ENCODE assay signal across 16 cellular contexts in the genomic region with DNA sequence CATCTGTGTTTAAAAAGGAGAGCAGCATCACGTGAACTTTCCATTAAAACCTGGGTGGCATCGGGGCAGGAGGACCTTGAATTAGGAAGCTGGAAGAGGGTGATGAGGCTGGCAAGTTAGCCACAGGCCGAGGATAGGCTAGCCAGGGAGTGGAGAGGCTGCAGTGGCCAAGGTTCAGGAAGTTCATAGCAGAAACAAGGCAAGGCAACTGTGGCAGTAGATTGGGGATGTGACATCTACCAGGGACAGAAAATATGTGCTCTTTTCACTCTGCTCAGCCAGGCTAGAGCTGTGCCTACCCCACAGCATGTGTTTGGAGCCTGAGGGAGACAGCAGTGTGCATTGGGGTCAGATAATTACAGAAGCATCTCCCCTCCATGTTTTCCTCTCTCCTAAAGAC. TPM values are rescaled to one million over a fixed set of nuclear protein-coding genes. Genes with fewer than 3 reads are reported as not detected.
DNase-seq lines count a peak whose midpoint lies in the region; ATAC-seq and TF ChIP-seq lines count a peak whose summit lies in the region.
"Had no signal": no experiment of that assay in that cellular context is flagged by ENCODE, and none has a peak within 500 bp of the region (broad histone marks: within the 10 kb centered on the region; RNA-seq: fewer than 3 reads in every experiment).

No MANE protein-coding gene starts in this region.

- H2BK5ac ChIP-seq in IMR-90 (ENCODE audit: low read depth, low read length, poor library complexity, severe bottlenecking): no peak overlapping the region

- no peaks in the 10 kb centered on the region for H4K20me1 ChIP-seq in IMR-90 (ENCODE audit: insufficient read depth, low read length)

- peak overlapping the region; percentile 76 for H2AFZ ChIP-seq in IMR-90 (replicated peaks; ENCODE audit: low read length, poor library complexity)

- H3K18ac ChIP-seq in IMR-90 (ENCODE audit: low read depth, low read length): no peak overlapping the region

- peaks cover 24 to 39% (median 33%) of the 10 kb centered on the region in 4 donors for H3K4me1 Mint-ChIP-seq in CD4-positive, CD25-positive, alpha-beta regulatory T cell
- peaks cover 33% of the 10 kb centered on the region for H3K4me1 Mint-ChIP-seq in activated T-helper 1 cell treated with anti-CD3 and anti-CD28 coated beads, Interleukin-12 subunit alpha, Interleukin-12 subunit beta, Interleukin-2, Interleukin-4 antibody, amounts not matched to agents 30 ng/mL and 10 ng/mL and 1 ng/mL, durations not matched to agents 14 hours and 24 hours and 36 hours (ENCODE audit: low read depth)
- H3K4me1 Mint-ChIP-seq in neural crest cell: peaks cover 51% of the 10 kb centered on the region

- H3K4me2 ChIP-seq in IMR-90 (ENCODE audit: low read depth, low read length): no peak overlapping the region

- no peak for DNase-seq in CD4-positive, CD25-positive, alpha-beta regulatory T cell
- no peak for DNase-seq in IMR-90
- no peak for DNase-seq in activated T-helper 1 cell treated with anti-CD3 and anti-CD28 coated beads, Interleukin-12 subunit alpha, Interleukin-12 subunit beta, Interleukin-2, Interleukin-4 antibody, amounts not matched to agents 30 ng/mL and 10 ng/mL and 1 ng/mL, durations not matched to agents 14 hours and 24 hours and 36 hours (ENCODE audit: low spot score)
- no peak for DNase-seq in neural crest cell (ENCODE audit: low read depth, low spot score)
- no peak for DNase-seq in lower lobe of right lung
- DNase-seq in NCI-H2171 (lab: John Stamatoyannopoulos, UW): no peak
- no peak for DNase-seq in ovary
- DNase-seq: activated CD8-positive, alpha-beta memory T cell treated with anti-CD3 and anti-CD28 coated beads for 24 hours; amygdala; central memory CD4-positive, alpha-beta T cell; GOT3; KG1; NCI-H1092 treated with DMSO at 0.1 percent for 48 hours; occipital lobe had no signal

- H3K36me3 ChIP-seq in CD4-positive, CD25-positive, alpha-beta regulatory T cell (ENCODE audit: control insufficient read depth, insufficient read depth, low read length): no peaks in the 10 kb centered on the region
- H3K36me3 ChIP-seq in IMR-90 (ENCODE audit: control insufficient read depth, insufficient read depth, low read length) (no peaks in the 10 kb centered on the region), lower lobe of right lung (no peaks in the 10 kb centered on the region), ovary (no peaks in the 10 kb centered on the region)

- H3K27ac Mint-ChIP-seq in CD4-positive, CD25-positive, alpha-beta regulatory T cell: peak overlapping the region in 2 of 3 donors; percentile 27 to 39
- H3K27ac Mint-ChIP-seq in activated T-helper 1 cell treated with anti-CD3 and anti-CD28 coated beads, Interleukin-12 subunit alpha, Interleukin-12 subunit beta, Interleukin-2, Interleukin-4 antibody, amounts not matched to agents 30 ng/mL and 10 ng/mL and 1 ng/mL, durations not matched to agents 14 hours and 24 hours and 36 hours: peak overlapping the region; percentile 1
- H3K27ac Mint-ChIP-seq in neural crest cell (ENCODE audit: unreplicated experiment): peak overlapping the region; percentile 22
- H3K27ac Mint-ChIP-seq: activated T-helper 17 cell treated with anti-CD3 and anti-CD28 coated beads, Interleukin-2, amount 50 U/mL, for 72 hours had no signal

- dilution Hi-C loops in IMR-90 (cut with HindIII; ENCODE audit: low sequenced_read_pairs, unreplicated experiment): no loop called here

- H3K56ac ChIP-seq in IMR-90 (ENCODE audit: extremely low read depth, insufficient read depth, low read length): no peak overlapping the region

- POLR2A ChIA-PET in IMR-90 (lab: Charles Lee; ENCODE audit: unreplicated experiment): no interaction called here

- H3K9me3 Mint-ChIP-seq in CD4-positive, CD25-positive, alpha-beta regulatory T cell: peaks cover 0 to 6% (median 0%) of the 10 kb centered on the region in 7 donors
- peaks cover 4% of the 10 kb centered on the region for H3K9me3 Mint-ChIP-seq in activated T-helper 1 cell treated with anti-CD3 and anti-CD28 coated beads, Interleukin-12 subunit alpha, Interleukin-12 subunit beta, Interleukin-2, Interleukin-4 antibody, amounts not matched to agents 30 ng/mL and 10 ng/mL and 1 ng/mL, durations not matched to agents 14 hours and 24 hours and 36 hours
- peaks cover 5% of the 10 kb centered on the region for H3K9me3 Mint-ChIP-seq in neural crest cell
- H3K9me3 Mint-ChIP-seq: activated T-helper 17 cell treated with anti-CD3 and anti-CD28 coated beads, Interleukin-2, amount 50 U/mL, for 72 hours had no signal

- WGBS in IMR-90 (ENCODE audit: extremely low coverage in 2 of 2, insufficient read length in 1 of 2), 2 experiments: 78% methylated on average over 3 of the region's 3 CpGs; no CpG with 5 or more reads in 1 of the 2 experiments
- 78 to 90% (median 79%) methylated on average over 3 of the region's 3 CpGs for WGBS in ovary, 3 donors

- H3K79me1 ChIP-seq in IMR-90 (ENCODE audit: low read depth in 1 of 2, low read length in 2 of 2): peaks cover 12 to 28% of the 10 kb centered on the region in 2 experiments; a peak in 3 of 4 replicates

- in situ Hi-C loops in IMR-90 (cut with MboI; ENCODE audit: low sequenced_read_pairs): no loop called here

- no peak for TF ChIP-seq RAD21 in IMR-90 (IDR thresholded peaks at IDR 0.05; ENCODE audit: low read length)

- no peaks in the 10 kb centered on the region for H3K27me3 ChIP-seq in CD4-positive, CD25-positive, alpha-beta regulatory T cell (ENCODE audit: control insufficient read depth, insufficient read depth, low read length)
- H3K27me3 ChIP-seq in IMR-90 (ENCODE audit: control insufficient read depth, insufficient read depth, low read length) (no peaks in the 10 kb centered on the region), lower lobe of right lung (ENCODE audit: low read depth) (no peaks in the 10 kb centered on the region), ovary (no peaks in the 10 kb centered on the region)

- no peak overlapping the region for H3K9ac ChIP-seq in IMR-90 (ENCODE audit: low read depth, low read length)

- H2BK20ac ChIP-seq in IMR-90 (ENCODE audit: low read depth, low read length): no peak overlapping the region

- H2AK9ac ChIP-seq in IMR-90 (replicated peaks; ENCODE audit: low read depth, low read length, poor library complexity): no peak overlapping the region

- H2BK120ac ChIP-seq in IMR-90 (ENCODE audit: low read depth, low read length): no peak overlapping the region

- peaks cover 32% of the 10 kb centered on the region for H3K4me1 ChIP-seq in CD4-positive, CD25-positive, alpha-beta regulatory T cell (ENCODE audit: control insufficient read depth, insufficient read depth, low read length, poor library complexity, severe bottlenecking)
- H3K4me1 ChIP-seq in IMR-90 (ENCODE audit: control insufficient read depth, insufficient read depth, low read length): peaks cover 8% of the 10 kb centered on the region
- peaks cover 30% of the 10 kb centered on the region for H3K4me1 ChIP-seq in lower lobe of right lung
- H3K4me1 ChIP-seq in ovary (ENCODE audit: insufficient read depth): peaks cover 3% of the 10 kb centered on the region

- intact Hi-C loops in IMR-90 (cut with micrococcal nuclease) (loop anchor here (2.0 kb wide), 1 partner anchor 127 kb away; a partner anchor contains a TSS), lower lobe of right lung (cut with DNase I) (no loop called here), ovary (cut with DNase I) (no loop called here)
- intact Hi-C loops in activated T-helper 1 cell treated with anti-CD3 and anti-CD28 coated beads, Interleukin-12 subunit alpha, Interleukin-12 subunit beta, Interleukin-2, Interleukin-4 antibody, amounts not matched to agents 30 ng/mL and 10 ng/mL and 1 ng/mL, durations not matched to agents 14 hours and 24 hours and 36 hours (cut with micrococcal nuclease): no loop called here

- BruUV-seq in IMR-90 (replicated peaks; lab: Mats Ljungman, UMichigan): no TSS peak

- H4K91ac ChIP-seq in IMR-90 (ENCODE audit: insufficient read depth, low read depth, low read length): no peak overlapping the region

- H2BK15ac ChIP-seq in IMR-90 (ENCODE audit: low read depth, low read length): no peak overlapping the region; the same call in 2 of the 3 replicates

- ATAC-seq in CD4-positive, CD25-positive, alpha-beta regulatory T cell (ENCODE audit: low read depth in 2 of 2): no peak
- ATAC-seq in IMR-90 (ENCODE audit: low read depth) (no peak), HG03439 (IDR thresholded peaks at IDR 0.05; ENCODE audit: unreplicated experiment) (no peak), lower lobe of right lung (no peak)
- ATAC-seq: activated T-helper 17 cell treated with anti-CD3 and anti-CD28 coated beads, Interleukin-2, amount 50 U/mL, for 72 hours had no signal

- no peak for TF ChIP-seq EP300 in ovary (IDR thresholded peaks at IDR 0.05)

- peak overlapping the region; percentile 42 for H3K23ac ChIP-seq in IMR-90 (ENCODE audit: low read depth, low read length)

- H3K4ac ChIP-seq in IMR-90 (ENCODE audit: low read depth, low read length): 0 out of 2 replicates have a peak overlapping the region, but pooled peaks have one; percentile 7

- peak overlapping the region in 3 of 4 donors; percentile 44 to 97 (median 52) for H3K4me3 Mint-ChIP-seq in CD4-positive, CD25-positive, alpha-beta regulatory T cell
- peak overlapping the region; percentile 15 for H3K4me3 Mint-ChIP-seq in activated T-helper 1 cell treated with anti-CD3 and anti-CD28 coated beads, Interleukin-12 subunit alpha, Interleukin-12 subunit beta, Interleukin-2, Interleukin-4 antibody, amounts not matched to agents 30 ng/mL and 10 ng/mL and 1 ng/mL, durations not matched to agents 14 hours and 24 hours and 36 hours
- H3K4me3 Mint-ChIP-seq in neural crest cell: peak overlapping the region; percentile 56

- 0 out of 2 replicates have a peak, but pooled peaks cover 3% of the 10 kb centered on the region for H3K9me1 ChIP-seq in IMR-90 (ENCODE audit: insufficient read depth, low read length)

- no peak overlapping the region; the same call in 1 of the 2 replicates for H3K14ac ChIP-seq in IMR-90 (replicated peaks; ENCODE audit: low read depth, low read length)

- no peaks in the 10 kb centered on the region for H3K9me3 ChIP-seq in CD4-positive, CD25-positive, alpha-beta regulatory T cell (ENCODE audit: control insufficient read depth in 2 of 2, low read length in 2 of 2)
- no peaks in the 10 kb centered on the region for H3K9me3 ChIP-seq in IMR-90 (ENCODE audit: control insufficient read depth, insufficient read depth, low read length)
- H3K9me3 ChIP-seq in lower lobe of right lung: no peaks in the 10 kb centered on the region
- no peaks in the 10 kb centered on the region for H3K9me3 ChIP-seq in ovary

- no peaks in the 10 kb centered on the region for H3K36me3 Mint-ChIP-seq in CD4-positive, CD25-positive, alpha-beta regulatory T cell
- peaks cover 4% of the 10 kb centered on the region for H3K36me3 Mint-ChIP-seq in activated T-helper 1 cell treated with anti-CD3 and anti-CD28 coated beads, Interleukin-12 subunit alpha, Interleukin-12 subunit beta, Interleukin-2, Interleukin-4 antibody, amounts not matched to agents 30 ng/mL and 10 ng/mL and 1 ng/mL, durations not matched to agents 14 hours and 24 hours and 36 hours (ENCODE audit: low read depth)
- H3K36me3 Mint-ChIP-seq in neural crest cell (ENCODE audit: low read depth): peaks cover 7% of the 10 kb centered on the region

- H3K4me3 ChIP-seq in CD4-positive, CD25-positive, alpha-beta regulatory T cell (ENCODE audit: low read depth, low read length): no peak overlapping the region
- H3K4me3 ChIP-seq in IMR-90 (ENCODE audit: insufficient read depth, low read depth, low read length): no peak overlapping the region
- H3K4me3 ChIP-seq in lower lobe of right lung: no peak overlapping the region
- no peak overlapping the region for H3K4me3 ChIP-seq in ovary

- peak overlapping the region; percentile 45 for H3K27ac ChIP-seq in CD4-positive, CD25-positive, alpha-beta regulatory T cell (ENCODE audit: insufficient read depth, low read length, poor library complexity, severe bottlenecking)
- H3K27ac ChIP-seq in IMR-90 (ENCODE audit: insufficient read depth, low read length): no peak overlapping the region
- no peak overlapping the region for H3K27ac ChIP-seq in lower lobe of right lung
- H3K27ac ChIP-seq in ovary: no peak overlapping the region

- H2AK5ac ChIP-seq in IMR-90 (ENCODE audit: low read depth, low read length): no peak overlapping the region; the same call in 1 of the 2 replicates

- CTCF ChIA-PET in IMR-90 (lab: Yijun Ruan, JAX): interaction anchor here (0.9 kb wide), 1 partner anchor 135 kb away, joined by 3 read pairs; no protein-coding TSS in a partner anchor

- TF ChIP-seq POLR2A in IMR-90 (IDR thresholded peaks at IDR 0.05; ENCODE audit: low read depth, low read length) (no peak), ovary (IDR thresholded peaks at IDR 0.05) (no peak)

- no peaks in the 10 kb centered on the region for H3K27me3 Mint-ChIP-seq in CD4-positive, CD25-positive, alpha-beta regulatory T cell
- H3K27me3 Mint-ChIP-seq in activated T-helper 1 cell treated with anti-CD3 and anti-CD28 coated beads, Interleukin-12 subunit alpha, Interleukin-12 subunit beta, Interleukin-2, Interleukin-4 antibody, amounts not matched to agents 30 ng/mL and 10 ng/mL and 1 ng/mL, durations not matched to agents 14 hours and 24 hours and 36 hours (ENCODE audit: insufficient read depth): no peaks in the 10 kb centered on the region
- no peaks in the 10 kb centered on the region for H3K27me3 Mint-ChIP-seq in neural crest cell (ENCODE audit: low read depth)
- H3K27me3 Mint-ChIP-seq: activated T-helper 17 cell treated with anti-CD3 and anti-CD28 coated beads, Interleukin-2, amount 50 U/mL, for 72 hours had no signal

- H4K5ac ChIP-seq in IMR-90 (ENCODE audit: low read depth, low read length): no peak overlapping the region

- H4K8ac ChIP-seq in IMR-90 (ENCODE audit: low read depth in 2 of 2, low read length in 2 of 2): peak overlapping the region in 1 of 2 experiments; percentile 28; a peak in 1 of 4 replicates

- no peak for TF ChIP-seq CTCF in IMR-90 (conservative IDR thresholded peaks at IDR 0.05; ENCODE audit: low read depth, low read length)
- no peak for TF ChIP-seq CTCF in neural crest cell (conservative IDR thresholded peaks at IDR 0.05)
- TF ChIP-seq CTCF in lower lobe of right lung (IDR thresholded peaks at IDR 0.05): no peak
- TF ChIP-seq CTCF in ovary (IDR thresholded peaks at IDR 0.05): no peak

RNA-seq across cellular contexts. Expression of a gene that starts 2.2 kb away (rescaled TPM):
- total RNA-seq in CD4-positive, CD25-positive, alpha-beta regulatory T cell: 22.1 TPM
- 10 to 100 TPM; 10.4 to 14.3 (median 10.9) TPM for polyA plus RNA-seq in CD4-positive, CD25-positive, alpha-beta regulatory T cell
- total RNA-seq in IMR-90 (2012; rRNA removed): 29.6 and 35.3 TPM in 2 replicates
- polyA plus RNA-seq in IMR-90 (2012; rRNA removed): 16.3 and 19.0 TPM in 2 replicates
- 4.7 and 7.0 TPM in 2 replicates for polyA plus RNA-seq in IMR-90 (2012; cell fraction: cytosol; rRNA removed)
- polyA plus RNA-seq in IMR-90 (2012; cell fraction: nucleus; rRNA removed; ENCODE audit: low replicate concordance): 3.1 and 20.5 TPM in 2 replicates
- 17.7 and 19.4 TPM in 2 replicates for total RNA-seq in activated T-helper 1 cell treated with anti-CD3 and anti-CD28 coated beads, Interleukin-12 subunit alpha, Interleukin-12 subunit beta, Interleukin-2, Interleukin-4 antibody, amounts not matched to agents 30 ng/mL and 10 ng/mL and 1 ng/mL, durations not matched to agents 14 hours and 24 hours and 36 hours
- total RNA-seq in neural crest cell: 95.4 and 99.9 TPM in 2 replicates
- total RNA-seq in lower lobe of right lung: 16.0 TPM
- 10 to 100 TPM in 6 of 7 donors, 1 to 10 TPM in 1; 8.5 to 18.8 (median 14.4) TPM for total RNA-seq in ovary
- polyA plus RNA-seq in ovary: 10 to 100 TPM in 1 of 2 donors, 1 to 10 TPM in 1; 8.1 to 13.8 TPM
